In genomic region chr16:337437-337836, GRCh38 we compare ENCODE assay signal across 30 cellular contexts. TPM values are rescaled to one million over a fixed set of nuclear protein-coding genes. Genes with fewer than 3 reads are reported as not detected.
DNase-seq lines count a peak whose midpoint lies in the region; ATAC-seq and TF ChIP-seq lines count a peak whose summit lies in the region.
"Had no signal": no experiment of that assay in that cellular context is flagged by ENCODE, and none has a peak within 500 bp of the region (broad histone marks: within the 10 kb centered on the region; RNA-seq: fewer than 3 reads in every experiment).

No MANE protein-coding gene starts in this region.

- no peaks in the 10 kb centered on the region for H3K9me3 ChIP-seq in WERI-Rb-1 (ENCODE audit: severe bottlenecking)
- H3K9me3 ChIP-seq: BE2C, left ventricle myocardium inferior, prostate gland, thyroid gland had no signal

- H3K27me3 Mint-ChIP-seq in CD14-positive monocyte (ENCODE audit: low read depth in 3 of 3) (peaks cover 0 to 4% (median 1%) of the 10 kb centered on the region in 3 donors), mesothelial cell of epicardium (ENCODE audit: low read depth) (no peaks in the 10 kb centered on the region)
- H3K27me3 Mint-ChIP-seq: activated T-helper 17 cell treated with anti-CD3 and anti-CD28 coated beads, Interleukin-2, amount 50 U/mL, for 72 hours had no signal

- H3K4me3 ChIP-seq in HL-60 (replicated peaks; ENCODE audit: insufficient read depth, low read length) (no peak overlapping the region), WERI-Rb-1 (ENCODE audit: low read depth, low read length) (no peak overlapping the region)
- H3K4me3 ChIP-seq: left ventricle myocardium inferior, prostate gland, thyroid gland had no signal

- H3K4me3 Mint-ChIP-seq in CD14-positive monocyte (no peak overlapping the region), mesothelial cell of epicardium (no peak overlapping the region)
- H3K4me3 Mint-ChIP-seq: activated CD4-positive, alpha-beta memory T cell treated with anti-CD3 and anti-CD28 coated beads, Interleukin-2, amount 10 ng/mL, durations not matched to agents 7 days and 5 days; activated T-helper 17 cell treated with anti-CD3 and anti-CD28 coated beads, Interleukin-2, amount 50 U/mL, for 72 hours had no signal

- peaks cover 84% of the 10 kb centered on the region for H3K4me1 Mint-ChIP-seq in CD14-positive monocyte
- peaks cover 22% of the 10 kb centered on the region for H3K4me1 Mint-ChIP-seq in mesothelial cell of epicardium

- ATAC-seq in left lobe of liver (peak; percentile 19), HG02610 (IDR thresholded peaks at IDR 0.05; ENCODE audit: unreplicated experiment) (no peak)
- ATAC-seq: activated T-helper 17 cell treated with anti-CD3 and anti-CD28 coated beads, Interleukin-2, amount 50 U/mL, for 72 hours; PC-3; sciatic nerve had no signal

- no peaks in the 10 kb centered on the region for H3K27me3 ChIP-seq in HL-60 (ENCODE audit: insufficient read depth, poor library complexity, severe bottlenecking)
- no peaks in the 10 kb centered on the region for H3K27me3 ChIP-seq in WERI-Rb-1 (ENCODE audit: insufficient read depth, low read depth, severe bottlenecking)
- H3K27me3 ChIP-seq: BE2C, thyroid gland had no signal

- no peak for TF ChIP-seq CTCF in CD14-positive monocyte (IDR thresholded peaks at IDR 0.05)
- TF ChIP-seq CTCF in HL-60 (IDR thresholded peaks at IDR 0.05; ENCODE audit: insufficient read depth, low read length), result no peak
- no peak for TF ChIP-seq CTCF in WERI-Rb-1 (IDR thresholded peaks at IDR 0.05; ENCODE audit: low read depth, low read length)
- no peak for TF ChIP-seq CTCF in mesothelial cell of epicardium (IDR thresholded peaks at IDR 0.05; ENCODE audit: unreplicated experiment)

- peak overlapping the region in 4 of 7 donors; percentile 30 to 75 (median 58) for H3K27ac Mint-ChIP-seq in CD14-positive monocyte
- no peak overlapping the region for H3K27ac Mint-ChIP-seq in mesothelial cell of epicardium
- H3K27ac Mint-ChIP-seq: activated CD4-positive, alpha-beta memory T cell treated with anti-CD3 and anti-CD28 coated beads, Interleukin-2, amount 10 ng/mL, durations not matched to agents 7 days and 5 days; activated T-helper 17 cell treated with anti-CD3 and anti-CD28 coated beads, Interleukin-2, amount 50 U/mL, for 72 hours had no signal

- intact Hi-C loops in CD14-positive monocyte (cut with micrococcal nuclease), result no loop called here

- DNase-seq in CD14-positive monocyte (ENCODE audit: low spot score), result no peak
- no peak for DNase-seq in HL-60 (ENCODE audit: low read depth in 1 of 2, low spot score in 1 of 2)
- peak; percentile 37 for DNase-seq in WERI-Rb-1
- DNase-seq in left lobe of liver (ENCODE audit: low spot score), result no peak
- no peak for DNase-seq in AG20443 (ENCODE audit: low spot score)
- no peak for DNase-seq in mesothelial cell of epicardium (ENCODE audit: low spot score in 2 of 2, unreplicated experiment in 2 of 2)
- DNase-seq: ACHN; activated CD4-positive, alpha-beta memory T cell treated with anti-CD3 and anti-CD28 coated beads, Interleukin-2, amount 10 ng/mL, durations not matched to agents 7 days and 5 days; activated naive CD4-positive, alpha-beta T cell treated with anti-CD3 and anti-CD28 coated beads, Interleukin-2, amount 50 U/mL, for 16 hours; amniotic stem cell; BE2C; DMS53; effector CD4-positive, alpha-beta T cell; erythroblast; glutamatergic neuron; HCEC 1CT; left ventricle myocardium inferior; mesenchymal stem cell; MV-4-11; NCI-H510A treated with DMSO at 0.1 percent for 48 hours; PC-3; Right ventricle myocardium superior; stimulated activated CD4-positive, alpha-beta T cell treated with anti-CD3 and anti-CD28 coated beads, Interleukin-4, amount 100 ng/mL, for 24 hours; T-helper 2 cell; thyroid gland had no signal

- peaks cover 0 to 3% (median 0%) of the 10 kb centered on the region in 7 donors for H3K9me3 Mint-ChIP-seq in CD14-positive monocyte
- no peaks in the 10 kb centered on the region for H3K9me3 Mint-ChIP-seq in mesothelial cell of epicardium
- H3K9me3 Mint-ChIP-seq: activated CD4-positive, alpha-beta memory T cell treated with anti-CD3 and anti-CD28 coated beads, Interleukin-2, amount 10 ng/mL, durations not matched to agents 7 days and 5 days; activated T-helper 17 cell treated with anti-CD3 and anti-CD28 coated beads, Interleukin-2, amount 50 U/mL, for 72 hours had no signal

- H3K36me3 Mint-ChIP-seq in CD14-positive monocyte (peaks cover 6 to 9% of the 10 kb centered on the region in 2 donors), mesothelial cell of epicardium (peaks cover 6% of the 10 kb centered on the region)

- H3K27ac ChIP-seq in HL-60 (replicated peaks) (peak overlapping the region; percentile 94), WERI-Rb-1 (peak overlapping the region; percentile 30; the same call in 1 of the 2 replicates)
- H3K27ac ChIP-seq: left ventricle myocardium inferior, prostate gland, thyroid gland had no signal

- peaks cover 2% of the 10 kb centered on the region for H3K36me3 ChIP-seq in WERI-Rb-1
- H3K36me3 ChIP-seq: left ventricle myocardium inferior, prostate gland, thyroid gland had no signal

RNA-seq across cellular contexts. Expression of gene AXIN1, which starts 15.1 kb away (rescaled TPM):
- polyA plus RNA-seq in CD14-positive monocyte, result under 1 TPM; 0.30 to 0.74 TPM
- total RNA-seq in left lobe of liver (8.5 TPM), mesothelial cell of epicardium (31.1 to 34.0 TPM (median 33.2 TPM) in 3 replicates)

RNA-seq across cellular contexts. Expression of gene MRPL28, which starts 32.9 kb away (rescaled TPM):
- polyA plus RNA-seq in CD14-positive monocyte, result 10 to 100 TPM; 88.1 to 88.5 TPM
- 36.1 TPM for total RNA-seq in left lobe of liver
- 75.3 to 75.9 TPM (median 75.9 TPM) in 3 replicates for total RNA-seq in mesothelial cell of epicardium

RNA-seq across cellular contexts. Expression of gene PGAP6, which starts 44.3 kb away (rescaled TPM):
- 10 to 100 TPM; 18.2 to 39.8 TPM for polyA plus RNA-seq in CD14-positive monocyte
- 32.6 TPM for total RNA-seq in left lobe of liver
- total RNA-seq in mesothelial cell of epicardium, result 48.6 to 51.4 TPM (median 49.0 TPM) in 3 replicates

RNA-seq across cellular contexts. Expression of gene PDIA2, which starts 54.5 kb away (rescaled TPM):
- not detected for polyA plus RNA-seq in CD14-positive monocyte
- 0.23 TPM for total RNA-seq in left lobe of liver
- 2.1 to 3.3 TPM (median 2.7 TPM) in 3 replicates for total RNA-seq in mesothelial cell of epicardium
- total RNA-seq: activated CD4-positive, alpha-beta memory T cell treated with anti-CD3 and anti-CD28 coated beads, Interleukin-2, amount 10 ng/mL, durations not matched to agents 7 days and 5 days; activated T-helper 17 cell treated with anti-CD3 and anti-CD28 coated beads, Interleukin-2, amount 50 U/mL, for 72 hours; PC-3 had no signal

RNA-seq across cellular contexts. Expression of gene ARHGDIG, which starts 57.0 kb away (rescaled TPM):
- not detected for polyA plus RNA-seq in CD14-positive monocyte
- total RNA-seq in left lobe of liver (0.70 TPM), mesothelial cell of epicardium (3.6 to 4.8 TPM (median 4.7 TPM) in 3 replicates)
- total RNA-seq: activated CD4-positive, alpha-beta memory T cell treated with anti-CD3 and anti-CD28 coated beads, Interleukin-2, amount 10 ng/mL, durations not matched to agents 7 days and 5 days; activated T-helper 17 cell treated with anti-CD3 and anti-CD28 coated beads, Interleukin-2, amount 50 U/mL, for 72 hours; LHCN-M2; PC-3; thyroid gland had no signal
